In genomic region chr1:1171551-1172340, GRCh38 we compare ENCODE assay signal across 13 cellular contexts. TPM values are rescaled to one million over a fixed set of nuclear protein-coding genes. Genes with fewer than 3 reads are reported as not detected.
DNase-seq lines count a peak whose midpoint lies in the region; ATAC-seq and TF ChIP-seq lines count a peak whose summit lies in the region.
"Had no signal": no experiment of that assay in that cellular context is flagged by ENCODE, and none has a peak within 500 bp of the region (broad histone marks: within the 10 kb centered on the region; RNA-seq: fewer than 3 reads in every experiment).

No MANE protein-coding gene starts in this region.

- H3K9me3 Mint-ChIP-seq in IgD-negative memory B cell (no peaks in the 10 kb centered on the region), HFFc6 (no peaks in the 10 kb centered on the region)
- H3K9me3 Mint-ChIP-seq in activated naive CD8-positive, alpha-beta T cell treated with anti-CD3 and anti-CD28 coated beads for 36 hours, result no peaks in the 10 kb centered on the region

- ATAC-seq in mucosa of descending colon (peak; percentile 2), GM19455 (IDR thresholded peaks at IDR 0.05; ENCODE audit: unreplicated experiment) (no peak)

- peaks cover 6% of the 10 kb centered on the region for H3K4me1 ChIP-seq in mucosa of descending colon (ENCODE audit: low read depth)

- TF ChIP-seq CTCF in mucosa of descending colon (IDR thresholded peaks at IDR 0.05), result no peak
- no peak for TF ChIP-seq CTCF in HFFc6 (IDR thresholded peaks at IDR 0.05)

- DNase-seq in D341Med (ENCODE audit: low spot score) (peak; percentile 33), mucosa of descending colon (peak in 2 of 3 donors; percentile 48 to 62), NCI-H2107 treated with DMSO at 0.1 percent for 48 hours (lab: John Stamatoyannopoulos, UW; ENCODE audit: unreplicated experiment) (no peak), HFFc6 (no peak), mucosa of gallbladder (ENCODE audit: low spot score) (no peak)
- peak; percentile 58 for DNase-seq in activated naive CD8-positive, alpha-beta T cell treated with anti-CD3 and anti-CD28 coated beads for 36 hours
- DNase-seq: brain microvascular endothelial cell, EL had no signal

- no peaks in the 10 kb centered on the region for H3K9me3 ChIP-seq in mucosa of descending colon

- H3K4me3 Mint-ChIP-seq in IgD-negative memory B cell (peak overlapping the region; percentile 52 to 87 (median 73)), HFFc6 (no peak overlapping the region)
- H3K4me3 Mint-ChIP-seq in activated naive CD8-positive, alpha-beta T cell treated with anti-CD3 and anti-CD28 coated beads for 36 hours, result peak overlapping the region; percentile 67

- H3K27ac Mint-ChIP-seq in IgD-negative memory B cell, result peak overlapping the region in 2 of 3 donors; percentile 78 to 96
- H3K27ac Mint-ChIP-seq in activated naive CD8-positive, alpha-beta T cell treated with anti-CD3 and anti-CD28 coated beads for 36 hours, result no peak overlapping the region
- no peak overlapping the region for H3K27ac Mint-ChIP-seq in HFFc6

- no peak overlapping the region for H3K4me3 ChIP-seq in mucosa of descending colon

- H3K36me3 ChIP-seq in mucosa of descending colon (ENCODE audit: low read depth), result no peaks in the 10 kb centered on the region
- H3K36me3 ChIP-seq: brain microvascular endothelial cell had no signal

- no peaks in the 10 kb centered on the region for H3K36me3 Mint-ChIP-seq in IgD-negative memory B cell
- no peaks in the 10 kb centered on the region for H3K36me3 Mint-ChIP-seq in activated naive CD8-positive, alpha-beta T cell treated with anti-CD3 and anti-CD28 coated beads for 36 hours
- no peaks in the 10 kb centered on the region for H3K36me3 Mint-ChIP-seq in HFFc6 (ENCODE audit: low read depth)

- intact Hi-C loops in mucosa of descending colon (cut with DNase I, micrococcal nuclease), result no loop called here

- H3K4me1 Mint-ChIP-seq in IgD-negative memory B cell (peaks cover 9 to 18% (median 12%) of the 10 kb centered on the region in 3 donors), HFFc6 (ENCODE audit: low read depth) (no peaks in the 10 kb centered on the region)
- peaks cover 13% of the 10 kb centered on the region for H3K4me1 Mint-ChIP-seq in activated naive CD8-positive, alpha-beta T cell treated with anti-CD3 and anti-CD28 coated beads for 36 hours

- H3K27me3 Mint-ChIP-seq in IgD-negative memory B cell (peaks cover 12% of the 10 kb centered on the region), HFFc6 (ENCODE audit: insufficient read depth) (peaks cover 29% of the 10 kb centered on the region)
- H3K27me3 Mint-ChIP-seq in activated naive CD8-positive, alpha-beta T cell treated with anti-CD3 and anti-CD28 coated beads for 36 hours, result peaks cover 12% of the 10 kb centered on the region

RNA-seq across cellular contexts. Expression of gene TTLL10, which starts 1.9 kb away (rescaled TPM):
- polyA plus RNA-seq in IgD-negative memory B cell, result not detected
- not detected for total RNA-seq in activated naive CD8-positive, alpha-beta T cell treated with anti-CD3 and anti-CD28 coated beads for 36 hours
- total RNA-seq in mucosa of descending colon, result 1 to 10 TPM in 2 of 3 donors, under 1 TPM in 1; 0.32 to 4.4 (median 1.8) TPM
- total RNA-seq in HFFc6 (2021; fragmentation: NEBNext Ultra II Directional; extraction: Animal tissue kit (Norgen Biotek cat#: 25700)), result not detected
- total RNA-seq in mucosa of gallbladder, result 0.78 TPM
- total RNA-seq: HT1080, osteocyte, urinary bladder had no signal

RNA-seq across cellular contexts. Expression of gene TNFRSF18, which starts 34.6 kb away (rescaled TPM):
- polyA plus RNA-seq in IgD-negative memory B cell, result 3.5 TPM
- total RNA-seq in activated naive CD8-positive, alpha-beta T cell treated with anti-CD3 and anti-CD28 coated beads for 36 hours, result 10 to 100 TPM; 52.5 to 53.3 TPM
- total RNA-seq in mucosa of descending colon, result 1 to 10 TPM; 1.6 to 2.2 (median 2.2) TPM
- not detected for total RNA-seq in HFFc6 (2021; fragmentation: NEBNext Ultra II Directional; extraction: Animal tissue kit (Norgen Biotek cat#: 25700))
- 1.1 TPM for total RNA-seq in mucosa of gallbladder
- total RNA-seq: HT1080, osteocyte, urinary bladder had no signal

RNA-seq across cellular contexts. Expression of gene TNFRSF4, which starts 42.2 kb away (rescaled TPM):
- polyA plus RNA-seq in IgD-negative memory B cell, result not detected
- 100 to 1,000 TPM; 110 to 111 TPM for total RNA-seq in activated naive CD8-positive, alpha-beta T cell treated with anti-CD3 and anti-CD28 coated beads for 36 hours
- total RNA-seq in mucosa of descending colon (1 to 10 TPM in 1 of 3 donors, under 1 TPM in 2; 0.69 to 1.2 (median 0.80) TPM), mucosa of gallbladder (2.6 TPM)
- total RNA-seq in HFFc6 (2021; fragmentation: NEBNext Ultra II Directional; extraction: Animal tissue kit (Norgen Biotek cat#: 25700)), result under 1 TPM in 1 of 6 experiments, not detected in 5; 0.17 TPM

RNA-seq across cellular contexts. Expression of gene C1orf159, which starts 55.9 kb away (rescaled TPM):
- polyA plus RNA-seq in IgD-negative memory B cell, result 7.9 TPM
- 10 to 100 TPM; 18.9 to 19.0 TPM for total RNA-seq in activated naive CD8-positive, alpha-beta T cell treated with anti-CD3 and anti-CD28 coated beads for 36 hours
- total RNA-seq in mucosa of descending colon, result 10 to 100 TPM; 18.4 to 25.3 (median 24.0) TPM
- 10 to 100 TPM in 1 of 6 experiments, 1 to 10 TPM in 5; 8.7 to 10.3 (median 9.6) TPM for total RNA-seq in HFFc6 (2021; fragmentation: NEBNext Ultra II Directional; extraction: Animal tissue kit (Norgen Biotek cat#: 25700))
- total RNA-seq in mucosa of gallbladder, result 18.6 TPM

Comparison
In these comparisons a context has a peak if more than half of its experiments do, and no peak if none do; other contexts are left out.
1. DNase-seq: peak in D341Med (single experiment), activated naive CD8-positive, alpha-beta T cell treated with anti-CD3 and anti-CD28 coated beads for 36 hours (single experiment) and mucosa of descending colon (2 of 3); none in NCI-H2107 treated with DMSO at 0.1 percent for 48 hours (single experiment), HFFc6 (single experiment) and mucosa of gallbladder (single experiment).
2. H3K27ac Mint-ChIP-seq: peak in IgD-negative memory B cell (2 of 3); none in activated naive CD8-positive, alpha-beta T cell treated with anti-CD3 and anti-CD28 coated beads for 36 hours (single experiment) and HFFc6 (single experiment).
3. RNA of gene TNFRSF18, which starts 34.6 kb away (total RNA-seq): 52.5 to 53.3 TPM in activated naive CD8-positive, alpha-beta T cell treated with anti-CD3 and anti-CD28 coated beads for 36 hours; 1.6 to 2.2 TPM in mucosa of descending colon, 1.1 TPM in mucosa of gallbladder (single experiment) and not detected in HFFc6; every median in the first group is over 10 times any median in the second.
4. RNA of gene TNFRSF4, which starts 42.2 kb away (total RNA-seq): 110 to 111 TPM in activated naive CD8-positive, alpha-beta T cell treated with anti-CD3 and anti-CD28 coated beads for 36 hours; 2.6 TPM in mucosa of gallbladder (single experiment), 0.69 to 1.2 TPM in mucosa of descending colon and 0.17 TPM in HFFc6; every median in the first group is over 10 times any median in the second.